In the genomic region with DNA sequence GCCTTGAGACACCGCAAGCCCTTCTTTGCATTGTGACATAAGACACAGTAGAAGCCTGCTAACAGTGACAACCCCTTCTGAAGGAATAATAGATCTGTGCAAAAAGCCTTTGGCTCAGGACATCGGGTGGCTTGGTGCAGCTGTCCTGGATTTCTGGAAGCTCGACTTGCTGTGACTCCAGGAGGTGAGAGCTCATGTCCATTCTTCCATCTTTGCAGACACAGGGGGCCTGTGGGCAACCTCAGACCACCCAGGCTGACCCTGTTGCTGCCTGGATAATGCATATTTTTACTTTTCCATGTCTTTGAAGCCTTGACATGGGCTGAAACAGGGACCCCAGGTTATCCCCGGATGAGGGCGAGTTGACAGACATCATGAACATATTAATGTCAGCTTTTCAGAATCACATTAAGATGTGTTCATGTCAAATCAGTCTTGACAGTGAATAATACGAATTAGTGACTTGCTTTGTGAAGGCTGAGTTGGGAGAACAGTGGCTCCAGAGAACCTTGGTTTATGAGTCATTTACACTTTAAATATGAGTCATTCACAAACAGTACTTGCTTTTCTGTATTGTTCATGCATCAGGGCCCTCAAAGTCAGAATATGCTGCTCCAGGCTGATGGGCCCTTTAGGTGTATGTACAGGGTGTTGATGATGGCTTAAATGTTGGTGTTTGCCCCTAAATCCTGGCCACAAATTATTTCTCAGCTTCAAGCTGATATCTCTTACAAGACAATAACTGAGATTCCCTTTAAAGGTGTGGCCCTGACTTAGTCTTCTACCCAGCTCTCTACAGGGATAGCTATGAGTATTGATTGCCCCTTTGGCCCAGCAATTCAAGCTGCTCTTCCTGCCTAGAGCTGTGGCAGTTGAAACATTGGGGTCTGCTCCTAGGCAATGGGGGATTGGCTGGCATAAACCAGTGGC, we compare ENCODE assay signal across 8 cellular contexts.
DNase-seq lines count a peak whose midpoint lies in the region; ATAC-seq and TF ChIP-seq lines count a peak whose summit lies in the region.

No MANE protein-coding gene starts in this region.

- H2BK15ac ChIP-seq in mesenchymal stem cell (ENCODE audit: low read depth, poor library complexity, severe bottlenecking) = no peak overlapping the region

- H3K36me3 ChIP-seq in mesenchymal stem cell (ENCODE audit: control insufficient read depth in 1 of 2, insufficient read depth in 2 of 2, low read depth in 1 of 2, low read length in 2 of 2) (no peaks in the 10 kb centered on the region), colonic mucosa (no peaks in the 10 kb centered on the region)

- no peak overlapping the region for H2BK5ac ChIP-seq in mesenchymal stem cell (ENCODE audit: low read depth, low read length, poor library complexity, severe bottlenecking)

- H2BK120ac ChIP-seq in mesenchymal stem cell (ENCODE audit: low read depth, low read length) = no peak overlapping the region

- H3K4ac ChIP-seq in mesenchymal stem cell (ENCODE audit: low read depth in 1 of 2, low read length in 2 of 2) = no peak overlapping the region

- no peaks in the 10 kb centered on the region for H3K79me1 ChIP-seq in mesenchymal stem cell (replicated peaks; ENCODE audit: low read length, poor library complexity, severe bottlenecking)

- H3K27me3 ChIP-seq in mesenchymal stem cell (ENCODE audit: control insufficient read depth in 1 of 2, insufficient read depth in 1 of 2, low read length in 2 of 2) (peaks cover 0 to 5% of the 10 kb centered on the region in 2 experiments), colonic mucosa (no peaks in the 10 kb centered on the region)

- no peak for TF ChIP-seq CTCF in GM13977 (IDR thresholded peaks at IDR 0.05; ENCODE audit: extremely low read depth, insufficient read depth, missing control alignments)
- TF ChIP-seq CTCF in colonic mucosa (IDR thresholded peaks at IDR 0.05) = no peak

- H2BK12ac ChIP-seq in mesenchymal stem cell (ENCODE audit: low read length in 2 of 2) = no peak overlapping the region

- H3K27ac ChIP-seq in mesenchymal stem cell (ENCODE audit: low read length, poor library complexity, severe bottlenecking) (no peak overlapping the region), colonic mucosa (no peak overlapping the region)

- H4K91ac ChIP-seq in mesenchymal stem cell (ENCODE audit: low read length) = no peak overlapping the region

- H3K23ac ChIP-seq in mesenchymal stem cell (ENCODE audit: low read length in 2 of 2) = no peak overlapping the region

- no peak overlapping the region for H4K8ac ChIP-seq in mesenchymal stem cell (ENCODE audit: low read length)

- WGBS in mesenchymal stem cell = 51% methylated on average over 6 of the region's 6 CpGs

- H3K18ac ChIP-seq in mesenchymal stem cell (ENCODE audit: low read depth in 1 of 2, low read length in 2 of 2) = peak overlapping the region in 1 of 2 experiments; percentile 5

- intact Hi-C loops in colonic mucosa (cut with DNase I) = no loop called here

- in situ Hi-C loops in GM13977 (cut with MboI; ENCODE audit: low pct_unique_long_range_greater_than_20kb, low sequenced_read_pairs, unreplicated experiment) = no loop called here

- H3K4me3 ChIP-seq in mesenchymal stem cell (ENCODE audit: insufficient read depth in 1 of 2, low read depth in 1 of 2, low read length in 2 of 2) (no peak overlapping the region), colonic mucosa (no peak overlapping the region)

- H2AK5ac ChIP-seq in mesenchymal stem cell (ENCODE audit: low read length, severe bottlenecking) = no peak overlapping the region

- DNase-seq in GM13977 (ENCODE audit: low spot score) = peak; percentile 64
- DNase-seq in RPMI7951 (ENCODE audit: low read depth) = peak; percentile 52
- DNase-seq in mesenchymal stem cell = peak; percentile 56
- DNase-seq in medulla oblongata (ENCODE audit: extremely low spot score) = no peak
- DNase-seq in NCI-H1436 (lab: John Stamatoyannopoulos, UW) = no peak
- no peak for DNase-seq in colonic mucosa
- no peak for DNase-seq in NCI-H774 (lab: John Stamatoyannopoulos, UW)

- no peak overlapping the region for H3K14ac ChIP-seq in mesenchymal stem cell (ENCODE audit: low read length in 2 of 2)

- H3K9me3 ChIP-seq in mesenchymal stem cell (ENCODE audit: control insufficient read depth, low read length) (peaks cover 10% of the 10 kb centered on the region), colonic mucosa (no peaks in the 10 kb centered on the region)

- ATAC-seq in HG02571 (IDR thresholded peaks at IDR 0.05; ENCODE audit: unreplicated experiment) = peak; percentile 70

- H3K4me1 ChIP-seq in mesenchymal stem cell (ENCODE audit: control insufficient read depth, insufficient read depth, low read depth, low read length) (peaks cover 9% of the 10 kb centered on the region), colonic mucosa (peaks cover 4% of the 10 kb centered on the region)

- H3K9ac ChIP-seq in mesenchymal stem cell (ENCODE audit: low read length) (no peak overlapping the region), colonic mucosa (ENCODE audit: low read depth in 2 of 2, low read length in 2 of 2) (peak overlapping the region in 1 of 2 donors; percentile 9)

- H2AFZ ChIP-seq in mesenchymal stem cell (ENCODE audit: low read depth, low read length) = no peak overlapping the region

- H3K4me2 ChIP-seq in mesenchymal stem cell (ENCODE audit: low read length, poor library complexity, severe bottlenecking) = no peak overlapping the region

Comparison
In these comparisons a context has a peak if more than half of its experiments do, and no peak if none do; other contexts are left out.
1. DNase-seq: peak in GM13977 (single experiment), RPMI7951 (single experiment) and mesenchymal stem cell (single experiment); none in medulla oblongata (single experiment), NCI-H1436 (single experiment), colonic mucosa (single experiment) and NCI-H774 (single experiment).